ENCODE assay signal across 14 cellular contexts in genomic region chr9:137326436-137327060, GRCh38. TPM values are rescaled to one million over a fixed set of nuclear protein-coding genes. Genes with fewer than 3 reads are reported as not detected.
DNase-seq lines count a peak whose midpoint lies in the region; ATAC-seq and TF ChIP-seq lines count a peak whose summit lies in the region.
"Had no signal": no experiment of that assay in that cellular context is flagged by ENCODE, and none has a peak within 500 bp of the region (broad histone marks: within the 10 kb centered on the region; RNA-seq: fewer than 3 reads in every experiment).

No MANE protein-coding gene starts in this region.

- intact Hi-C loops in sciatic nerve (cut with DNase I): no loop called here

- DNase-seq in GM13976 (ENCODE audit: low spot score) (peak; percentile 42), sciatic nerve (ENCODE audit: low spot score) (no peak), D341Med (ENCODE audit: low spot score) (no peak), NCI-H446 (lab: John Stamatoyannopoulos, UW) (no peak), NCI-H1436 (lab: John Stamatoyannopoulos, UW) (no peak)
- no peak for DNase-seq in activated naive CD8-positive, alpha-beta T cell treated with anti-CD3 and anti-CD28 coated beads for 36 hours
- DNase-seq: body of pancreas; effector CD8-positive, alpha-beta T cell; HCEC 1CT; NCI-H1417 treated with DMSO at 0.1 percent for 48 hours; NCI-H526; sigmoid colon; T1000 had no signal

- H3K4me1 Mint-ChIP-seq in activated naive CD8-positive, alpha-beta T cell treated with anti-CD3 and anti-CD28 coated beads for 36 hours: peaks cover 13% of the 10 kb centered on the region

- H3K9me3 Mint-ChIP-seq in activated naive CD8-positive, alpha-beta T cell treated with anti-CD3 and anti-CD28 coated beads for 36 hours: peaks cover 3% of the 10 kb centered on the region

- peak overlapping the region; percentile 7 for H3K27ac Mint-ChIP-seq in activated naive CD8-positive, alpha-beta T cell treated with anti-CD3 and anti-CD28 coated beads for 36 hours

- no peak for TF ChIP-seq CTCF in GM13976 (IDR thresholded peaks at IDR 0.05; ENCODE audit: borderline replicate concordance, control extremely low read depth, extremely low read depth, insufficient read depth, missing control alignments)

- peaks cover 2% of the 10 kb centered on the region for H3K36me3 Mint-ChIP-seq in activated naive CD8-positive, alpha-beta T cell treated with anti-CD3 and anti-CD28 coated beads for 36 hours

- ATAC-seq in HG03135 (IDR thresholded peaks at IDR 0.05; ENCODE audit: unreplicated experiment): peak; percentile 78
- ATAC-seq in sciatic nerve: peak; percentile 34
- ATAC-seq: body of pancreas had no signal

- in situ Hi-C loops in GM13976 (cut with MboI; ENCODE audit: low sequenced_read_pairs, unreplicated experiment): no loop called here

- H3K27me3 Mint-ChIP-seq in activated naive CD8-positive, alpha-beta T cell treated with anti-CD3 and anti-CD28 coated beads for 36 hours: peaks cover 4% of the 10 kb centered on the region

- peak overlapping the region; percentile 57 for H3K4me3 Mint-ChIP-seq in activated naive CD8-positive, alpha-beta T cell treated with anti-CD3 and anti-CD28 coated beads for 36 hours

RNA-seq across cellular contexts. Expression of gene NRARP, which starts 24.5 kb away (rescaled TPM):
- 1 to 10 TPM; 5.0 to 5.3 TPM for total RNA-seq in activated naive CD8-positive, alpha-beta T cell treated with anti-CD3 and anti-CD28 coated beads for 36 hours
- total RNA-seq in sciatic nerve: 18.5 TPM

RNA-seq across cellular contexts. Expression of gene TOR4A, which starts 49.0 kb away (rescaled TPM):
- total RNA-seq in activated naive CD8-positive, alpha-beta T cell treated with anti-CD3 and anti-CD28 coated beads for 36 hours: 1 to 10 TPM; 3.6 to 3.9 TPM
- total RNA-seq in sciatic nerve: 4.0 TPM
